ENCODE assay signal across 21 cellular contexts in genomic region chr15:71183063-71183462, GRCh38.
DNase-seq lines count a peak whose midpoint lies in the region; TF ChIP-seq lines count a peak whose summit lies in the region.
"Had no signal": no experiment of that assay in that cellular context is flagged by ENCODE, and none has a peak within 500 bp of the region (broad histone marks: within the 10 kb centered on the region; RNA-seq: fewer than 3 reads in every experiment).

No MANE protein-coding gene starts in this region.

- H2BK15ac ChIP-seq in H9 (ENCODE audit: low read depth, low read length): no peak overlapping the region

- H2BK12ac ChIP-seq in H9 (ENCODE audit: insufficient read length, low read depth, low read length): no peak overlapping the region

- no peaks in the 10 kb centered on the region for H4K20me1 ChIP-seq in H9 (ENCODE audit: control insufficient read depth, insufficient read depth, insufficient read length)
- H4K20me1 ChIP-seq: BLaER1 had no signal

- no peak overlapping the region for H4K91ac ChIP-seq in H9 (ENCODE audit: insufficient read length, low read depth, low read length)

- no peak overlapping the region for H2BK20ac ChIP-seq in H9 (ENCODE audit: low read depth, low read length, poor library complexity, severe bottlenecking)

- no peak overlapping the region for H3K27ac ChIP-seq in H9 (ENCODE audit: insufficient read length, low read depth, low read length)
- H3K27ac ChIP-seq: BLaER1, C4-2B, GM23248 had no signal

- H3K27me3 ChIP-seq in H9 (ENCODE audit: insufficient read depth, low read length): no peaks in the 10 kb centered on the region
- H3K27me3 ChIP-seq: BLaER1 had no signal

- no peak overlapping the region for H2AFZ ChIP-seq in H9 (ENCODE audit: low read length)
- H2AFZ ChIP-seq: GM23248 had no signal

- H3K27me3 Mint-ChIP-seq in chondrocyte (ENCODE audit: low read depth) (no peaks in the 10 kb centered on the region), osteocyte (ENCODE audit: unreplicated experiment) (no peaks in the 10 kb centered on the region), H9 (ENCODE audit: low read depth) (no peaks in the 10 kb centered on the region)
- H3K27me3 Mint-ChIP-seq: CD4-positive, CD25-positive, alpha-beta regulatory T cell had no signal

- H3K14ac ChIP-seq in H9 (ENCODE audit: insufficient read depth, low read length): no peak overlapping the region

- peak overlapping the region; percentile 20 for H3K27ac Mint-ChIP-seq in chondrocyte (ENCODE audit: unreplicated experiment)
- H3K27ac Mint-ChIP-seq in osteocyte (ENCODE audit: unreplicated experiment): no peak overlapping the region
- H3K27ac Mint-ChIP-seq in H9: no peak overlapping the region
- H3K27ac Mint-ChIP-seq: B cell; CD4-positive, CD25-positive, alpha-beta regulatory T cell; CD8-positive, alpha-beta T cell; HFFc6 had no signal

- H3K9me3 ChIP-seq in H9 (ENCODE audit: control insufficient read depth, low read depth, low read length): no peaks in the 10 kb centered on the region
- H3K9me3 ChIP-seq: BLaER1, Caco-2 had no signal

- H3K79me1 ChIP-seq in H9 (ENCODE audit: insufficient read depth, low read depth, low read length, poor library complexity, severe bottlenecking): no peaks in the 10 kb centered on the region

- no peak overlapping the region for H2AK5ac ChIP-seq in H9 (ENCODE audit: insufficient read length, low read length)

- no CpG with 5 or more reads among the region's 9 CpGs for WGBS in H9 (ENCODE audit: extremely low coverage, insufficient read length, low lambda C conversion rate)

- peaks cover 9% of the 10 kb centered on the region; the same call in 1 of the 2 replicates for H3K4me1 ChIP-seq in H9 (ENCODE audit: insufficient read depth, low read length)
- H3K4me1 ChIP-seq: BLaER1, Caco-2 had no signal

- H3K4me1 Mint-ChIP-seq in chondrocyte (ENCODE audit: low read depth): peaks cover 15% of the 10 kb centered on the region
- peaks cover 4% of the 10 kb centered on the region for H3K4me1 Mint-ChIP-seq in osteocyte (ENCODE audit: unreplicated experiment)
- peaks cover 0 to 4% of the 10 kb centered on the region in 2 experiments; a peak in 3 of 4 replicates for H3K4me1 Mint-ChIP-seq in H9
- H3K4me1 Mint-ChIP-seq: B cell; CD4-positive, CD25-positive, alpha-beta regulatory T cell had no signal

- H4K5ac ChIP-seq in H9 (ENCODE audit: insufficient read length, low read depth, low read length): no peak overlapping the region

- DNase-seq in activated CD8-positive, alpha-beta memory T cell treated with anti-CD3 and anti-CD28 coated beads for 24 hours: peak; percentile 9
- DNase-seq in activated CD8-positive, alpha-beta memory T cell treated with anti-CD3 and anti-CD28 coated beads, Interleukin-2, amount 50 U/mL, for 4 hours: no peak
- DNase-seq in chondrocyte (ENCODE audit: low spot score): no peak
- peak; percentile 57 for DNase-seq in osteocyte (ENCODE audit: extremely low spot score, unreplicated experiment)
- DNase-seq in D341Med (ENCODE audit: low spot score): no peak
- no peak for DNase-seq in H9
- DNase-seq in mesenteric fat pad (ENCODE audit: low spot score): no peak
- DNase-seq: 8988T; Caco-2; CD4-positive, CD25-positive, alpha-beta regulatory T cell; CD8-positive, alpha-beta T cell; DMS 273 treated with DMSO at 0.1 percent for 48 hours; DMS79; EL; GDM1; GM23248; H7; HFFc6 had no signal

- H3K9me3 Mint-ChIP-seq in chondrocyte (ENCODE audit: low read depth) (no peaks in the 10 kb centered on the region), osteocyte (ENCODE audit: unreplicated experiment) (no peaks in the 10 kb centered on the region), H9 (peaks cover 3% of the 10 kb centered on the region in 2 experiments; a peak in 2 of 5 replicates)
- H3K9me3 Mint-ChIP-seq: CD8-positive, alpha-beta T cell; HFFc6 had no signal

- no peak overlapping the region for H3K18ac ChIP-seq in H9 (ENCODE audit: insufficient read length, low read depth, low read length)

- no peaks in the 10 kb centered on the region for H3K36me3 Mint-ChIP-seq in chondrocyte (ENCODE audit: low read depth)
- no peaks in the 10 kb centered on the region for H3K36me3 Mint-ChIP-seq in osteocyte (ENCODE audit: unreplicated experiment)
- peaks cover 0 to 9% (median 4%) of the 10 kb centered on the region in 3 experiments; a peak in 4 of 7 replicates for H3K36me3 Mint-ChIP-seq in H9 (ENCODE audit: insufficient read depth in 1 of 3, low read depth in 3 of 3)
- H3K36me3 Mint-ChIP-seq: CD4-positive, CD25-positive, alpha-beta regulatory T cell; CD8-positive, alpha-beta T cell had no signal

- no peak overlapping the region for H2BK120ac ChIP-seq in H9 (ENCODE audit: low read depth, low read length, poor library complexity, severe bottlenecking)

- no peak overlapping the region for H3K4me2 ChIP-seq in H9 (ENCODE audit: insufficient read depth, insufficient read length, low read length)
- H3K4me2 ChIP-seq: BLaER1 had no signal

- TF ChIP-seq CTCF in chondrocyte (IDR thresholded peaks at IDR 0.05) (no peak), osteocyte (IDR thresholded peaks at IDR 0.05) (no peak), H9 (conservative IDR thresholded peaks at IDR 0.05) (no peak)

- H3K4me3 Mint-ChIP-seq in chondrocyte (ENCODE audit: unreplicated experiment) (no peak overlapping the region), osteocyte (ENCODE audit: unreplicated experiment) (no peak overlapping the region), H9 (no peak overlapping the region)
- H3K4me3 Mint-ChIP-seq: B cell; CD4-positive, CD25-positive, alpha-beta regulatory T cell; CD8-positive, alpha-beta T cell; HFFc6 had no signal

- H2BK5ac ChIP-seq in H9 (ENCODE audit: insufficient read length, low read length): no peak overlapping the region

- H3K79me2 ChIP-seq in H9 (ENCODE audit: insufficient read depth, low read length): no peaks in the 10 kb centered on the region

- H3K23me2 ChIP-seq in H9 (ENCODE audit: insufficient read length, low read depth, low read length, poor library complexity, severe bottlenecking): no peaks in the 10 kb centered on the region

- no peak overlapping the region for H3K4ac ChIP-seq in H9 (ENCODE audit: low read depth, low read length)

- H3K56ac ChIP-seq in H9 (ENCODE audit: insufficient read length, low read depth, low read length): no peak overlapping the region

- no peak overlapping the region for H4K8ac ChIP-seq in H9 (replicated peaks; ENCODE audit: insufficient read length, low read depth, low read length)

- H3K23ac ChIP-seq in H9 (ENCODE audit: insufficient read length, low read depth, low read length): no peak overlapping the region

- H3K9ac ChIP-seq in H9 (ENCODE audit: extremely low read depth, insufficient read length, low read length): no peak overlapping the region
- H3K9ac ChIP-seq: BLaER1, GM23248 had no signal

- no peak overlapping the region for H3T11ph ChIP-seq in H9 (ENCODE audit: low read length)

Comparison
In these comparisons a context has a peak if more than half of its experiments do, and no peak if none do; other contexts are left out.
1. DNase-seq: peak in activated CD8-positive, alpha-beta memory T cell treated with anti-CD3 and anti-CD28 coated beads for 24 hours (single experiment) and osteocyte (single experiment); none in activated CD8-positive, alpha-beta memory T cell treated with anti-CD3 and anti-CD28 coated beads, Interleukin-2, amount 50 U/mL, for 4 hours (single experiment), chondrocyte (single experiment), D341Med (single experiment), H9 (single experiment) and mesenteric fat pad (single experiment).